In the genomic region with DNA sequence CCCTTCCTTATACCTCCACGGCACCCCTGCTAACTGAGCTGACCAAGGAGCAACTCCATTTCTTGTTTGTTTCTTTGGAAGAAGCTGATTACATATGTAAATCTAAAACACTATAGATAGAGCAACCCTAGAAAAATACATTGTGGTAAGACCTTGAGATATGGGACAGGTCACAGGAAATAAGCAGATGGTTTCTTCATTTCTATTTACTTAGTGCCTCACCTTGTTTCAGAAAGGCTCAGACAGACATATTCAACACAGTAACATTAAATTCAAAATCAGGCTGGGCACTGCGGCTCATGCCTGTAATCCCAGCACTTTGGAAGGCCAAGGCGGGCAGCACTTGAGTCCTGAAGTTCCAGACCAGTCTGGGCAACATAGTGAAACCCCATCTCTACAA, we compare ENCODE assay signal across 14 cellular contexts. TPM values are rescaled to one million over a fixed set of nuclear protein-coding genes. Genes with fewer than 3 reads are reported as not detected.
DNase-seq lines count a peak whose midpoint lies in the region; ATAC-seq and TF ChIP-seq lines count a peak whose summit lies in the region.
"Had no signal": no experiment of that assay in that cellular context is flagged by ENCODE, and none has a peak within 500 bp of the region (broad histone marks: within the 10 kb centered on the region; RNA-seq: fewer than 3 reads in every experiment).

No MANE protein-coding gene starts in this region.

- CTCF ChIA-PET in activated CD4-positive, alpha-beta memory T cell treated with anti-CD3 and anti-CD28 coated beads for 36 hours (lab: Charles Lee) = interaction anchor here (1.5 kb wide), 1 partner anchor 14 kb away, joined by 3 read pairs; no protein-coding TSS in a partner anchor

- intact Hi-C loops in activated CD4-positive, alpha-beta memory T cell treated with anti-CD3 and anti-CD28 coated beads for 36 hours (cut with micrococcal nuclease) = no loop called here
- intact Hi-C loops in left colon (cut with DNase I, micrococcal nuclease) = no loop called here
- intact Hi-C loops in stomach (cut with DNase I; ENCODE audit: low total_unique reads) = no loop called here

- H3K36me3 Mint-ChIP-seq in activated naive CD4-positive, alpha-beta T cell treated with anti-CD3 and anti-CD28 coated beads, Interleukin-2, amount 50 U/mL, for 72 hours = peaks cover 26 to 50% of the 10 kb centered on the region in 2 donors
- H3K36me3 Mint-ChIP-seq in activated CD4-positive, alpha-beta memory T cell treated with anti-CD3 and anti-CD28 coated beads for 36 hours = peaks cover 46% of the 10 kb centered on the region

- peak overlapping the region; percentile 38 to 75 for H3K27ac Mint-ChIP-seq in activated naive CD4-positive, alpha-beta T cell treated with anti-CD3 and anti-CD28 coated beads, Interleukin-2, amount 50 U/mL, for 72 hours
- H3K27ac Mint-ChIP-seq in activated CD4-positive, alpha-beta memory T cell treated with anti-CD3 and anti-CD28 coated beads for 36 hours = peak overlapping the region; percentile 39
- H3K27ac Mint-ChIP-seq: H9 had no signal

- no peak for TF ChIP-seq POLR2A in stomach (IDR thresholded peaks at IDR 0.05)

- WGBS in stomach, 5 donors = 58 to 77% (median 63%) methylated on average over 3 of the region's 3 CpGs

- H3K9me3 Mint-ChIP-seq in activated naive CD4-positive, alpha-beta T cell treated with anti-CD3 and anti-CD28 coated beads, Interleukin-2, amount 50 U/mL, for 72 hours = peaks cover 0 to 5% of the 10 kb centered on the region in 2 donors
- H3K9me3 Mint-ChIP-seq in activated CD4-positive, alpha-beta memory T cell treated with anti-CD3 and anti-CD28 coated beads for 36 hours = peaks cover 3% of the 10 kb centered on the region

- H3K4me3 ChIP-seq in stomach = no peak overlapping the region
- H3K4me3 ChIP-seq: body of pancreas, right atrium auricular region had no signal

- H3K36me3 ChIP-seq in stomach = peaks cover 14 to 70% (median 60%) of the 10 kb centered on the region in 4 donors

- POLR2A ChIA-PET in activated CD4-positive, alpha-beta memory T cell treated with anti-CD3 and anti-CD28 coated beads for 36 hours (lab: Charles Lee) = interaction anchor here (1.1 kb wide), 1 partner anchor 9 kb away, joined by 3 read pairs; no protein-coding TSS in a partner anchor

- peaks cover 0 to 3% (median 0%) of the 10 kb centered on the region in 4 donors for H3K9me3 ChIP-seq in stomach
- H3K9me3 ChIP-seq: body of pancreas had no signal

- DNase-seq in activated naive CD4-positive, alpha-beta T cell treated with anti-CD3 and anti-CD28 coated beads, Interleukin-2, amount 50 U/mL, for 72 hours (ENCODE audit: low spot score in 2 of 2) = no peak
- no peak for DNase-seq in activated naive CD4-positive, alpha-beta T cell treated with Interleukin-2 at 50 U/mL for 16 hours
- no peak for DNase-seq in activated CD4-positive, alpha-beta memory T cell treated with anti-CD3 and anti-CD28 coated beads for 36 hours
- DNase-seq in left colon = no peak
- no peak for DNase-seq in stomach
- no peak for DNase-seq in OCI-M2 (lab: John Stamatoyannopoulos, UW; ENCODE audit: unreplicated experiment)
- DNase-seq in putamen (ENCODE audit: low spot score) = no peak
- DNase-seq in stimulated activated CD8-positive, alpha-beta memory T cell treated with anti-CD3 and anti-CD28 coated beads, Interleukin-4, amount 100 ng/mL, for 48 hours = no peak
- DNase-seq: body of pancreas, H9, mammary epithelial cell, NCI-H146, NCI-H2227 treated with DMSO at 0.1 percent for 48 hours had no signal

- no peaks in the 10 kb centered on the region for H3K27me3 Mint-ChIP-seq in activated CD4-positive, alpha-beta memory T cell treated with anti-CD3 and anti-CD28 coated beads for 36 hours

- peak overlapping the region; percentile 73 to 85 (median 82) for H3K27ac ChIP-seq in stomach

- peaks cover 51% of the 10 kb centered on the region for H3K4me1 Mint-ChIP-seq in activated CD4-positive, alpha-beta memory T cell treated with anti-CD3 and anti-CD28 coated beads for 36 hours (ENCODE audit: low read depth)

- TF ChIP-seq EP300 in stomach (IDR thresholded peaks at IDR 0.05) = no peak

- no peak for TF ChIP-seq CTCF in stomach (IDR thresholded peaks at IDR 0.05)

- no peak for ATAC-seq in activated naive CD4-positive, alpha-beta T cell treated with anti-CD3 and anti-CD28 coated beads, Interleukin-2, amount 50 U/mL, for 72 hours
- ATAC-seq in left colon = peak; percentile 86

- no peaks in the 10 kb centered on the region for H3K27me3 ChIP-seq in stomach
- H3K27me3 ChIP-seq: body of pancreas, right atrium auricular region had no signal

- H3K4me3 Mint-ChIP-seq in activated CD4-positive, alpha-beta memory T cell treated with anti-CD3 and anti-CD28 coated beads for 36 hours = no peak overlapping the region
- H3K4me3 Mint-ChIP-seq: H9 had no signal

- peaks cover 32 to 87% (median 59%) of the 10 kb centered on the region in 4 donors for H3K4me1 ChIP-seq in stomach

RNA-seq across cellular contexts. Expression of a gene that starts 47.3 kb away (rescaled TPM):
- total RNA-seq in activated naive CD4-positive, alpha-beta T cell treated with anti-CD3 and anti-CD28 coated beads, Interleukin-2, amount 50 U/mL, for 72 hours = 10 to 100 TPM; 52.7 to 56.8 TPM
- 10 to 100 TPM; 48.1 to 50.9 TPM for total RNA-seq in activated CD4-positive, alpha-beta memory T cell treated with anti-CD3 and anti-CD28 coated beads for 36 hours
- total RNA-seq in left colon (10 to 100 TPM; 45.5 to 51.3 TPM), stomach (100 to 1,000 TPM in 2 of 5 donors, 10 to 100 TPM in 2, 1 to 10 TPM in 1; 5.5 to 253 (median 45.4) TPM)
- 10 to 100 TPM; 18.3 to 30.4 (median 20.4) TPM for polyA plus RNA-seq in stomach
